ENCODE assay signal across 24 cellular contexts in the genomic region with DNA sequence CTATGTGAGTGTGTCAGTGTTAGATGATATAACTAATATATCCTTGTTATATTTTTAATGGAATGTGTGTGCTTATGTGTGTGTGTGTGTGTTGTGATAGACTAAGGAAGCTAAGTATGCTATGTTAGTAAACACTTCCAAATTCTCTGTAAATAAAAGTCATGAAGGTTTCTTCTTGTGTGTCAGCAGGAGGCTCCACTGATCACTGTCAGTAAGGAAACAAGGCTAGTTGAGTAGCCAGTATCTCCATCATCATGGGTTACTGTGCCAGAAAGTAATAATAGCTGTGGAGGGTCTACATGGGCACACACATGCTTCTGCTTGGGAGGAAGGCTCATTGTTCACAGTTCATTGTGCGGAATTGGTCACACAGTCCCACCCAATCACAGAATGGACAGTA.
"Had no signal": no experiment of that assay in that cellular context is flagged by ENCODE, and none has a peak within 500 bp of the region (broad histone marks: within the 10 kb centered on the region; RNA-seq: fewer than 3 reads in every experiment).

No MANE protein-coding gene starts in this region.

- H3K27ac Mint-ChIP-seq: activated CD4-positive, alpha-beta T cell treated with anti-CD3 and anti-CD28 coated beads, Interleukin-2, amount 10 ng/mL, durations not matched to agents 24 days and 14 days; activated CD8-positive, alpha-beta T cell treated with anti-CD3 and anti-CD28 coated beads for 36 hours; activated naive CD8-positive, alpha-beta T cell treated with anti-CD3 and anti-CD28 coated beads for 36 hours; activated T-helper 17 cell treated with anti-CD3 and anti-CD28 coated beads, Interleukin-2, amount 50 U/mL, for 72 hours; immature natural killer cell; memory B cell; naive B cell; stimulated activated naive CD8-positive, alpha-beta T cell treated with anti-CD3 and anti-CD28 coated beads, Interleukin-15, Interleukin-2, amounts not matched to agents 100 ng/mL and 50 ng/mL, for 24 hours had no signal

- DNase-seq: activated CD4-positive, alpha-beta T cell treated with anti-CD3 and anti-CD28 coated beads, Interleukin-2, amount 10 ng/mL, durations not matched to agents 24 days and 14 days; activated CD8-positive, alpha-beta T cell treated with anti-CD3 and anti-CD28 coated beads for 36 hours; activated naive CD4-positive, alpha-beta T cell; activated naive CD8-positive, alpha-beta T cell treated with anti-CD3 and anti-CD28 coated beads for 36 hours; activated T-cell treated with anti-CD3 and anti-CD28 coated beads, Interleukin-2, amount 50 U/mL, for 1 hour; amniotic stem cell; central memory CD4-positive, alpha-beta T cell; colonic mucosa; gastrocnemius medialis; head of caudate nucleus; immature natural killer cell; mucosa of descending colon; naive B cell; ovary; psoas muscle; right cardiac atrium; T-helper 9 cell; uterus had no signal

- H3K4me1 Mint-ChIP-seq: activated CD4-positive, alpha-beta T cell treated with anti-CD3 and anti-CD28 coated beads, Interleukin-2, amount 10 ng/mL, durations not matched to agents 24 days and 14 days; activated naive CD8-positive, alpha-beta T cell treated with anti-CD3 and anti-CD28 coated beads for 36 hours; activated T-helper 17 cell treated with anti-CD3 and anti-CD28 coated beads, Interleukin-2, amount 50 U/mL, for 72 hours; immature natural killer cell; memory B cell; naive B cell had no signal

- FAIRE-seq: endometrium had no signal

- H3K9me3 Mint-ChIP-seq: activated CD4-positive, alpha-beta T cell treated with anti-CD3 and anti-CD28 coated beads, Interleukin-2, amount 10 ng/mL, durations not matched to agents 24 days and 14 days; activated naive CD8-positive, alpha-beta T cell treated with anti-CD3 and anti-CD28 coated beads for 36 hours; stimulated activated naive CD8-positive, alpha-beta T cell treated with anti-CD3 and anti-CD28 coated beads, Interleukin-15, Interleukin-2, amounts not matched to agents 100 ng/mL and 50 ng/mL, for 24 hours had no signal

- H3K4me3 ChIP-seq: colonic mucosa, gastrocnemius medialis, mucosa of descending colon, ovary, psoas muscle, skin epidermis, tibial nerve, uterus had no signal

- H3K27me3 Mint-ChIP-seq: activated CD4-positive, alpha-beta T cell treated with anti-CD3 and anti-CD28 coated beads, Interleukin-2, amount 10 ng/mL, durations not matched to agents 24 days and 14 days; activated CD8-positive, alpha-beta T cell treated with anti-CD3 and anti-CD28 coated beads for 36 hours; activated naive CD8-positive, alpha-beta T cell treated with anti-CD3 and anti-CD28 coated beads for 36 hours; activated T-helper 17 cell treated with anti-CD3 and anti-CD28 coated beads, Interleukin-2, amount 50 U/mL, for 72 hours; memory B cell; naive B cell; stimulated activated naive CD8-positive, alpha-beta T cell treated with anti-CD3 and anti-CD28 coated beads, Interleukin-15, Interleukin-2, amounts not matched to agents 100 ng/mL and 50 ng/mL, for 24 hours had no signal

- H3K9me3 ChIP-seq: colonic mucosa, gastrocnemius medialis, mucosa of descending colon, ovary, psoas muscle, tibial nerve, uterus had no signal

- H3K36me3 ChIP-seq: colonic mucosa, gastrocnemius medialis, ovary, tibial nerve, uterus had no signal

- H3K4me1 ChIP-seq: colonic mucosa, gastrocnemius medialis, psoas muscle, uterus had no signal

- H3K27me3 ChIP-seq: colonic mucosa, gastrocnemius medialis, ovary, tibial nerve, uterus had no signal

- H3K27ac ChIP-seq: colonic mucosa, gastrocnemius medialis, ovary, psoas muscle, skin epidermis, tibial nerve, uterus had no signal

- H3K4me3 Mint-ChIP-seq: activated CD4-positive, alpha-beta T cell treated with anti-CD3 and anti-CD28 coated beads, Interleukin-2, amount 10 ng/mL, durations not matched to agents 24 days and 14 days; activated CD8-positive, alpha-beta T cell treated with anti-CD3 and anti-CD28 coated beads for 36 hours; activated naive CD8-positive, alpha-beta T cell treated with anti-CD3 and anti-CD28 coated beads for 36 hours; activated T-helper 17 cell treated with anti-CD3 and anti-CD28 coated beads, Interleukin-2, amount 50 U/mL, for 72 hours; immature natural killer cell; memory B cell; naive B cell; stimulated activated naive CD8-positive, alpha-beta T cell treated with anti-CD3 and anti-CD28 coated beads, Interleukin-15, Interleukin-2, amounts not matched to agents 100 ng/mL and 50 ng/mL, for 24 hours had no signal

- H3K36me3 Mint-ChIP-seq: activated naive CD8-positive, alpha-beta T cell treated with anti-CD3 and anti-CD28 coated beads for 36 hours; immature natural killer cell; memory B cell; naive B cell had no signal
